Comparison of ENCODE assay signal across 2 cellular contexts in the genomic region with DNA sequence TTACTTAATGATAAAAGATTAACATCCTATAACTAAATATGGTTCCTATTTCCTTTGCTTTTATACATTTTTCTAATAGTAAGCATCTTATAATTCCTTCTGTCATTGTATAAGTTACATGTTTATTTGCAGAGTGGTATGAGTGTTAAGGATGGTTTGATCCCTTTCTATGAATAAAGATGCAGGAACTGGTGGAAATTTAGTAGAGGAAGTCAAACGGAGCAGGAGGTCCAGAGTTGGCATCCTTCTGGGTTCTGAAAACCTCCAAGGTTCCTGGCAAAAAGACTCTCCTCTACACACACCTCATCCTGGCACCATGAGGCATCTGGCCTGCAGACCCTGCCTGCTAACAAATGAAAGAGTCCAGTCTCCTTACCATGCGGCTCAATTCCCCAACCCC.
TF ChIP-seq lines count a peak whose summit lies in the region.

No MANE protein-coding gene starts in this region.

TF ChIP-seq in SK-N-SH treated with all-trans-retinoic acid at 6 μM for 48 hours, 23 proteins besides CTCF, POLR2A, EP300 and RAD21 (continued from another document):
- TF ChIP-seq, protein P1, sequence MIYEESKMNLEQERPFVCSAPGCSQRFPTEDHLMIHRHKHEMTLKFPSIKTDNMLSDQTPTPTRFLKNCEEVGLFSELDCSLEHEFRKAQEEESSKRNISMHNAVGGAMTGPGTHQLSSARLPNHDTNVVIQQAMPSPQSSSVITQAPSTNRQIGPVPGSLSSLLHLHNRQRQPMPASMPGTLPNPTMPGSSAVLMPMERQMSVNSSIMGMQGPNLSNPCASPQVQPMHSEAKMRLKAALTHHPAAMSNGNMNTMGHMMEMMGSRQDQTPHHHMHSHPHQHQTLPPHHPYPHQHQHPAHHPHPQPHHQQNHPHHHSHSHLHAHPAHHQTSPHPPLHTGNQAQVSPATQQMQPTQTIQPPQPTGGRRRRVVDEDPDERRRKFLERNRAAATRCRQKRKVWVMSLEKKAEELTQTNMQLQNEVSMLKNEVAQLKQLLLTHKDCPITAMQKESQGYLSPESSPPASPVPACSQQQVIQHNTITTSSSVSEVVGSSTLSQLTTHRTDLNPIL (CRISPR knock-in tag; IDR thresholded peaks at IDR 0.05; ENCODE audit: low read depth) = no peak
- TF ChIP-seq, protein P2, sequence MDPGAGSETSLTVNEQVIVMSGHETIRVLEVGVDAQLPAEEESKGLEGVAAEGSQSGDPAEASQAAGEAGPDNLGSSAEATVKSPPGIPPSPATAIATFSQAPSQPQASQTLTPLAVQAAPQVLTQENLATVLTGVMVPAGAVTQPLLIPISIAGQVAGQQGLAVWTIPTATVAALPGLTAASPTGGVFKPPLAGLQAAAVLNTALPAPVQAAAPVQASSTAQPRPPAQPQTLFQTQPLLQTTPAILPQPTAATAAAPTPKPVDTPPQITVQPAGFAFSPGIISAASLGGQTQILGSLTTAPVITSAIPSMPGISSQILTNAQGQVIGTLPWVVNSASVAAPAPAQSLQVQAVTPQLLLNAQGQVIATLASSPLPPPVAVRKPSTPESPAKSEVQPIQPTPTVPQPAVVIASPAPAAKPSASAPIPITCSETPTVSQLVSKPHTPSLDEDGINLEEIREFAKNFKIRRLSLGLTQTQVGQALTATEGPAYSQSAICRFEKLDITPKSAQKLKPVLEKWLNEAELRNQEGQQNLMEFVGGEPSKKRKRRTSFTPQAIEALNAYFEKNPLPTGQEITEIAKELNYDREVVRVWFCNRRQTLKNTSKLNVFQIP (CRISPR knock-in tag; IDR thresholded peaks at IDR 0.05; ENCODE audit: borderline replicate concordance, low read depth) = no peak
- no peak for TF ChIP-seq OSR1 (CRISPR knock-in tag; IDR thresholded peaks at IDR 0.05)
- TF ChIP-seq RARB (CRISPR knock-in tag; IDR thresholded peaks at IDR 0.05) = no peak

TF ChIP-seq in SK-N-SH, 30 proteins besides CTCF, POLR2A, EP300 and RAD21 (continued from another document):
- TF ChIP-seq RCOR1 (IDR thresholded peaks at IDR 0.05; ENCODE audit: low read length) (no peak), GATA2 (CRISPR knock-in tag; IDR thresholded peaks at IDR 0.05) (no peak), NFIC (IDR thresholded peaks at IDR 0.05; ENCODE audit: borderline replicate concordance) (no peak), FOSL2 (IDR thresholded peaks at IDR 0.05; ENCODE audit: borderline replicate concordance, low read depth) (no peak), YY1 (IDR thresholded peaks at IDR 0.05; ENCODE audit: low read depth) (no peak), FOXJ3 (CRISPR knock-in tag; IDR thresholded peaks at IDR 0.05) (no peak)
- TF ChIP-seq, protein P3, sequence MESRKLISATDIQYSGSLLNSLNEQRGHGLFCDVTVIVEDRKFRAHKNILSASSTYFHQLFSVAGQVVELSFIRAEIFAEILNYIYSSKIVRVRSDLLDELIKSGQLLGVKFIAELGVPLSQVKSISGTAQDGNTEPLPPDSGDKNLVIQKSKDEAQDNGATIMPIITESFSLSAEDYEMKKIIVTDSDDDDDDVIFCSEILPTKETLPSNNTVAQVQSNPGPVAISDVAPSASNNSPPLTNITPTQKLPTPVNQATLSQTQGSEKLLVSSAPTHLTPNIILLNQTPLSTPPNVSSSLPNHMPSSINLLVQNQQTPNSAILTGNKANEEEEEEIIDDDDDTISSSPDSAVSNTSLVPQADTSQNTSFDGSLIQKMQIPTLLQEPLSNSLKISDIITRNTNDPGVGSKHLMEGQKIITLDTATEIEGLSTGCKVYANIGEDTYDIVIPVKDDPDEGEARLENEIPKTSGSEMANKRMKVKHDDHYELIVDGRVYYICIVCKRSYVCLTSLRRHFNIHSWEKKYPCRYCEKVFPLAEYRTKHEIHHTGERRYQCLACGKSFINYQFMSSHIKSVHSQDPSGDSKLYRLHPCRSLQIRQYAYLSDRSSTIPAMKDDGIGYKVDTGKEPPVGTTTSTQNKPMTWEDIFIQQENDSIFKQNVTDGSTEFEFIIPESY (IDR thresholded peaks at IDR 0.05; ENCODE audit: borderline replicate concordance, low read depth) = no peak
